Comparison of ENCODE assay signal across 25 cellular contexts in the genomic region with DNA sequence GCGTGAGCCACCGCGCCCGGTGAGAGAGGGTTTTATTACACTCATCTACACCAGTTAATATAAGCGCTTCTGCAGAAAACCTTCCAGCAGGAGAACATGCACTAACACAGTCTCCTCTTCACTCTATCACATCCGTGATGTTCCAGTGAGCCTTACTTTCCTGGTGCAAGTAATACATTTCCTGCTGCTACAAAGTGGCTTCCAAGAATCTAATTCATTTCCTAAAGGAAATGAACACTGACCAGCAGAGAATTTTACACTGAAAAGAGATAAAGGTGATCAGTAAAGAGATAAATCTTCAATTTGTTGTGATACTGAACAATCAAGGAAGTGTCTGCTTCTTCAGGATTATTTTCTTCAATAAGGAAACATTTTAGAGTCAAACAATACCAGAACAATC.
"Had no signal": no experiment of that assay in that cellular context is flagged by ENCODE, and none has a peak within 500 bp of the region (broad histone marks: within the 10 kb centered on the region; RNA-seq: fewer than 3 reads in every experiment).

No MANE protein-coding gene starts in this region.

- H3K4me3 ChIP-seq: coronary artery, esophagus squamous epithelium, gastrocnemius medialis, heart right ventricle, left lung, lower lobe of right lung had no signal

- H3K27ac Mint-ChIP-seq: effector memory CD8-positive, alpha-beta T cell; endodermal cell; memory B cell; naive thymus-derived CD4-positive, alpha-beta T cell had no signal

- H3K27me3 ChIP-seq: esophagus squamous epithelium, gastrocnemius medialis, heart right ventricle, left lung had no signal

- H3K4me1 Mint-ChIP-seq: endodermal cell, memory B cell had no signal

- H3K9me3 ChIP-seq: esophagus squamous epithelium, gastrocnemius medialis, heart right ventricle, left lung, lower lobe of right lung had no signal

- H3K27ac ChIP-seq: coronary artery, esophagus squamous epithelium, gastrocnemius medialis, heart right ventricle, left lung, lower lobe of right lung had no signal

- H3K27me3 Mint-ChIP-seq: effector memory CD8-positive, alpha-beta T cell; memory B cell; naive thymus-derived CD4-positive, alpha-beta T cell had no signal

- DNase-seq: effector CD8-positive, alpha-beta T cell; effector memory CD8-positive, alpha-beta T cell; endodermal cell; erythroblast; esophagus squamous epithelium; foreskin fibroblast; foreskin melanocyte; gastrocnemius medialis; glutamatergic neuron; head of caudate nucleus; heart right ventricle; hippocampal formation; left cardiac atrium; left lung; left ventricle myocardium superior; lower lobe of right lung; mammary epithelial cell; mesendoderm; midbrain; naive thymus-derived CD4-positive, alpha-beta T cell had no signal

- H3K36me3 Mint-ChIP-seq: memory B cell had no signal

- H3K9me3 Mint-ChIP-seq: effector memory CD8-positive, alpha-beta T cell; endodermal cell; memory B cell; naive thymus-derived CD4-positive, alpha-beta T cell had no signal

- H3K4me1 ChIP-seq: gastrocnemius medialis, left lung, lower lobe of right lung had no signal

- FAIRE-seq: endometrium, islet of Langerhans, keratinocyte had no signal

- H3K4me3 Mint-ChIP-seq: effector memory CD8-positive, alpha-beta T cell; endodermal cell; memory B cell; naive thymus-derived CD4-positive, alpha-beta T cell had no signal
